In genomic region chr14:72711936-72712335, GRCh38 we compare ENCODE assay signal across 21 cellular contexts.
"Had no signal": no experiment of that assay in that cellular context is flagged by ENCODE, and none has a peak within 500 bp of the region (broad histone marks: within the 10 kb centered on the region; RNA-seq: fewer than 3 reads in every experiment).

No MANE protein-coding gene starts in this region.

- H3K9me3 Mint-ChIP-seq: activated naive CD8-positive, alpha-beta T cell treated with anti-CD3 and anti-CD28 coated beads for 36 hours; central memory CD8-positive, alpha-beta T cell; endodermal cell; stimulated activated naive CD8-positive, alpha-beta T cell treated with anti-CD3 and anti-CD28 coated beads, Interleukin-15, Interleukin-2, amounts not matched to agents 100 ng/mL and 50 ng/mL, for 24 hours had no signal

- H3K27ac ChIP-seq: colonic mucosa, epithelial cell of prostate, suprapubic skin, upper lobe of left lung, VCaP had no signal

- H3K36me3 ChIP-seq: colonic mucosa, suprapubic skin, upper lobe of left lung had no signal

- H3K4me1 ChIP-seq: colonic mucosa, upper lobe of left lung had no signal

- H3K27ac Mint-ChIP-seq: activated naive CD8-positive, alpha-beta T cell treated with anti-CD3 and anti-CD28 coated beads for 36 hours; endodermal cell; stimulated activated naive CD8-positive, alpha-beta T cell treated with anti-CD3 and anti-CD28 coated beads, Interleukin-15, Interleukin-2, amounts not matched to agents 100 ng/mL and 50 ng/mL, for 24 hours had no signal

- DNase-seq: activated CD4-positive, alpha-beta T cell treated with anti-CD3 and anti-CD28 coated beads for 1 hour; activated CD8-positive, alpha-beta memory T cell treated with anti-CD3 and anti-CD28 coated beads for 24 hours; activated CD8-positive, alpha-beta memory T cell treated with anti-CD3 and anti-CD28 coated beads, Interleukin-2, amount 50 U/mL, for 48 hours; activated naive CD8-positive, alpha-beta T cell treated with anti-CD3 and anti-CD28 coated beads for 36 hours; activated T-cell treated with anti-CD3 and anti-CD28 coated beads, Interleukin-2, amount 50 U/mL, for 48 hours; amniotic stem cell; colonic mucosa; endodermal cell; foreskin fibroblast; glutamatergic neuron; kidney; nucleus accumbens; stimulated activated CD4-positive, alpha-beta T cell treated with anti-CD3 and anti-CD28 coated beads, Interleukin-12 subunit alpha, Interleukin-12 subunit beta, amount 100 ng/mL, for 4 hours; stimulated activated CD4-positive, alpha-beta T cell treated with anti-CD3 and anti-CD28 coated beads, Interleukin-2, amount 100 ng/mL, for 24 hours; T-helper 2 cell; upper lobe of left lung had no signal

- H3K4me3 Mint-ChIP-seq: activated naive CD8-positive, alpha-beta T cell treated with anti-CD3 and anti-CD28 coated beads for 36 hours; central memory CD8-positive, alpha-beta T cell; endodermal cell; stimulated activated naive CD8-positive, alpha-beta T cell treated with anti-CD3 and anti-CD28 coated beads, Interleukin-15, Interleukin-2, amounts not matched to agents 100 ng/mL and 50 ng/mL, for 24 hours had no signal

- H3K27me3 Mint-ChIP-seq: activated naive CD8-positive, alpha-beta T cell treated with anti-CD3 and anti-CD28 coated beads for 36 hours; central memory CD8-positive, alpha-beta T cell; stimulated activated naive CD8-positive, alpha-beta T cell treated with anti-CD3 and anti-CD28 coated beads, Interleukin-15, Interleukin-2, amounts not matched to agents 100 ng/mL and 50 ng/mL, for 24 hours had no signal

- H3K4me3 ChIP-seq: colonic mucosa, suprapubic skin, upper lobe of left lung had no signal

- H3K9me3 ChIP-seq: colonic mucosa, suprapubic skin, upper lobe of left lung had no signal

- H3K27me3 ChIP-seq: colonic mucosa, suprapubic skin, upper lobe of left lung had no signal
